ENCODE assay signal across 21 cellular contexts in the genomic region with DNA sequence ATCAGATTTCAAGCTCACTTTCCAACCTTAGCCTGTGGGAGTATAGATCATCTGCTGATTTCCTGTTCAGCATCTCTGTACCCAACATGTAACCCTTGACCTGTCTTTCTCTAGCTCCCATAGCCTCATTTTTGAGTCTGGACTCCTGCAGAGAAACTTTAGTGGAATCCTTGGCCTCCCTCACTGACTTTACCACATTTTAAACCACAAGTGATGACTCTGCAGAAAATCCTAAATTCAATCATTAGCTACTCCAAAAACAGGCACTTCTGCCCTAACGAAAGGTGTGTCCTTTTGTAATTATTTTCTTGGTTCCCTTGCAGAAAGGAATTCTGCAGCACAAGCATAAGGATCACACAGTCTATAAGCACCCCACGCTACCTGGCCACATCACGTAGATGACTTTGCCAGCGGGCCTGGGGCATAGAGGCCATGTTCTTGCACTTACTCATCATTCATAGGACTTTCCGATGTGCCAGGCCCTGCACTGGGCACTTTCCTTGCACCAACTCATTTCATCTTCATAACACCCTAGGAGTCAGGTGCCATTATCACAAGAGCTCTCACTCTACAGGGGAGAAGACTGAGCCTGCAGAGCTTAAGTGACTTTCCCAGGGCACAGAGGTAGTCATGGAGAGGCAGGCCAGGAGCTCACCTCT. TPM values are rescaled to one million over a fixed set of nuclear protein-coding genes. Genes with fewer than 3 reads are reported as not detected.
DNase-seq lines count a peak whose midpoint lies in the region; FAIRE-seq and TF ChIP-seq lines count a peak whose summit lies in the region.
"Had no signal": no experiment of that assay in that cellular context is flagged by ENCODE, and none has a peak within 500 bp of the region (broad histone marks: within the 10 kb centered on the region; RNA-seq: fewer than 3 reads in every experiment).

No MANE protein-coding gene starts in this region.

- H3K14ac ChIP-seq in H1 (ENCODE audit: insufficient read length) = no peak overlapping the region

- no peaks in the 10 kb centered on the region for H3K79me1 ChIP-seq in H1 (ENCODE audit: low read depth, low read length)

- BruUV-seq in PC-9 (replicated peaks; lab: Mats Ljungman, UMichigan) = no TSS peak

- no peak for TF ChIP-seq EP300 in H1 (IDR thresholded peaks at IDR 0.05; ENCODE audit: borderline replicate concordance in 1 of 2, low read depth in 2 of 2, low read length in 2 of 2)

- H3K56ac ChIP-seq in H1 (replicated peaks; ENCODE audit: insufficient read length, low read depth, low read length) = no peak overlapping the region

- H3K23ac ChIP-seq in H1 (ENCODE audit: insufficient read length) = no peak overlapping the region

- H3F3A ChIP-seq in smooth muscle cell (ENCODE audit: low read depth) = peaks cover 7% of the 10 kb centered on the region
- no peaks in the 10 kb centered on the region for H3F3A ChIP-seq in PC-9 (ENCODE audit: insufficient read depth, low read depth)

- H3K4me2 ChIP-seq in H1 (ENCODE audit: insufficient read depth in 1 of 2, low read depth in 2 of 2, low read length in 2 of 2) (no peak overlapping the region), smooth muscle cell (peak overlapping the region; percentile 15), PC-9 (no peak overlapping the region)

- H3K4me1 ChIP-seq in H1 (replicated peaks in 1 of 4; ENCODE audit: control insufficient read depth in 3 of 4, insufficient read depth in 4 of 4, low read length in 3 of 4) (no peaks in the 10 kb centered on the region), smooth muscle cell (ENCODE audit: low read depth) (peaks cover 13% of the 10 kb centered on the region), PC-9 (replicated peaks; ENCODE audit: insufficient read depth) (no peaks in the 10 kb centered on the region)
- H3K4me1 ChIP-seq: parathyroid adenoma, SJSA1 had no signal

- FAIRE-seq in H1 (lab: Jason Lieb, UNC) = no peak
- FAIRE-seq: HTR-8/SVneo had no signal

- no peak overlapping the region for H3K4ac ChIP-seq in H1 (replicated peaks; ENCODE audit: insufficient read length, low read depth, low read length)

- no peak for TF ChIP-seq RAD21 in H1 (IDR thresholded peaks at IDR 0.05 in 1 of 2, conservative IDR thresholded peaks at IDR 0.05 in 1 of 2; ENCODE audit: low read depth in 2 of 2, low read length in 2 of 2)

- H3K23me2 ChIP-seq in H1 (ENCODE audit: low read depth, low read length) = no peaks in the 10 kb centered on the region

- H3K27me3 ChIP-seq in H1 (replicated peaks in 1 of 4; ENCODE audit: control insufficient read depth in 3 of 4, extremely low read depth in 1 of 4, insufficient read depth in 3 of 4, low read length in 3 of 4) (no peaks in the 10 kb centered on the region), smooth muscle cell (ENCODE audit: low read depth) (peaks cover 6% of the 10 kb centered on the region), PC-9 (ENCODE audit: insufficient read depth, low read depth) (peaks cover 9% of the 10 kb centered on the region; the same call in 1 of the 2 replicates)
- H3K27me3 ChIP-seq: brain microvascular endothelial cell, tibial nerve had no signal

- H3K79me2 ChIP-seq in H1 (ENCODE audit: control insufficient read depth in 1 of 2, insufficient read depth in 2 of 2, low read length in 2 of 2) (no peaks in the 10 kb centered on the region), smooth muscle cell (ENCODE audit: low read depth) (no peaks in the 10 kb centered on the region), PC-9 (ENCODE audit: low read depth) (no peaks in the 10 kb centered on the region)
- H3K79me2 ChIP-seq: parathyroid adenoma had no signal

- no peak overlapping the region for H3K9ac ChIP-seq in H1 (replicated peaks in 1 of 4; ENCODE audit: extremely low read depth in 1 of 4, low read depth in 3 of 4, low read length in 3 of 4)
- no peak overlapping the region for H3K9ac ChIP-seq in smooth muscle cell (ENCODE audit: low read depth)
- H3K9ac ChIP-seq: parathyroid adenoma had no signal

- H2BK15ac ChIP-seq in H1 (ENCODE audit: low read length) = 0 out of 2 replicates have a peak overlapping the region, but pooled peaks have one; percentile 36

- H4K20me1 ChIP-seq in H1 (replicated peaks in 1 of 2; ENCODE audit: control insufficient read depth in 1 of 2, insufficient read depth in 2 of 2, low read length in 2 of 2) (no peaks in the 10 kb centered on the region), smooth muscle cell (ENCODE audit: low read depth) (no peaks in the 10 kb centered on the region), PC-9 (ENCODE audit: insufficient read depth) (no peaks in the 10 kb centered on the region)

- H3K9me2 ChIP-seq in PC-9 (ENCODE audit: insufficient read depth) = no peaks in the 10 kb centered on the region

- no peak overlapping the region for H4K8ac ChIP-seq in H1 (ENCODE audit: extremely low read depth, insufficient read depth, low read length)

- H2AFZ ChIP-seq in H1 (ENCODE audit: low read length) (no peak overlapping the region), smooth muscle cell (ENCODE audit: low read depth) (no peak overlapping the region), PC-9 (no peak overlapping the region)
- H2AFZ ChIP-seq: parathyroid adenoma had no signal

- no peak overlapping the region for H3K27ac ChIP-seq in H1 (ENCODE audit: low read depth, low read length)
- H3K27ac ChIP-seq in smooth muscle cell (ENCODE audit: low read depth) = peak overlapping the region; percentile 68
- H3K27ac ChIP-seq in PC-9 = no peak overlapping the region
- H3K27ac ChIP-seq: brain microvascular endothelial cell, parathyroid adenoma, SJSA1 had no signal

- 89% methylated on average over 5 of the region's 5 CpGs; no CpG with 5 or more reads in 1 of the 2 experiments for WGBS in H1 (ENCODE audit: extremely low coverage in 1 of 2, insufficient coverage in 1 of 2, insufficient read length in 1 of 2, insufficient replicate concordance in 2 of 2, low coverage in 1 of 2, low lambda C conversion rate in 2 of 2, missing lambda C conversion rate in 1 of 2), 2 experiments
- WGBS in smooth muscle cell (ENCODE audit: low lambda C conversion rate) = 80% methylated on average over 5 of the region's 5 CpGs

- TF ChIP-seq POLR2A in H1 (IDR thresholded peaks at IDR 0.05; ENCODE audit: control extremely low read depth in 1 of 2, low read depth in 2 of 2, low read length in 2 of 2) = no peak

- no peak overlapping the region for H2BK12ac ChIP-seq in H1 (ENCODE audit: low read depth, low read length)

- TF ChIP-seq CTCF in H1 (IDR thresholded peaks at IDR 0.05; ENCODE audit: control extremely low read depth in 1 of 3, insufficient read depth in 1 of 3, low read depth in 1 of 3, low read length in 3 of 3) (no peak), smooth muscle cell (IDR thresholded peaks at IDR 0.05; ENCODE audit: borderline replicate concordance, insufficient read depth, poor library complexity, severe bottlenecking) (no peak), PC-9 (conservative IDR thresholded peaks at IDR 0.05) (no peak)

- intact Hi-C loops in PC-9 (cut with micrococcal nuclease; ENCODE audit: unreplicated experiment) = no loop called here

- no peak overlapping the region for H2AK5ac ChIP-seq in H1 (ENCODE audit: low read depth, low read length)

- POLR2A ChIA-PET in H1 (lab: Charles Lee; ENCODE audit: partially characterized antibody) = no interaction called here
- POLR2A ChIA-PET in PC-9 (lab: Charles Lee; ENCODE audit: unreplicated experiment) = no interaction called here

- H2BK120ac ChIP-seq in H1 (replicated peaks; ENCODE audit: low read depth, low read length) = no peak overlapping the region

- no peak overlapping the region for H3K18ac ChIP-seq in H1 (ENCODE audit: extremely low read depth, low read length)

- H3K36me3 ChIP-seq in H1 (ENCODE audit: control insufficient read depth in 2 of 4, insufficient read depth in 4 of 4, low read length in 3 of 4) = no peaks in the 10 kb centered on the region
- no peaks in the 10 kb centered on the region for H3K36me3 ChIP-seq in smooth muscle cell (ENCODE audit: low read depth)
- no peaks in the 10 kb centered on the region for H3K36me3 ChIP-seq in PC-9 (ENCODE audit: low read depth)
- H3K36me3 ChIP-seq: brain microvascular endothelial cell, SJSA1, tibial nerve had no signal

- H4K91ac ChIP-seq in H1 (replicated peaks; ENCODE audit: insufficient read length, low read length) = no peak overlapping the region

- H2BK20ac ChIP-seq in H1 (ENCODE audit: low read length) = no peak overlapping the region

- CTCF ChIA-PET in H1 (lab: Charles Lee; ENCODE audit: partially characterized antibody) (interaction anchor here (0.7 to 9.3 kb wide), 16 partner anchors 16 to 657 kb away, joined by 3 to 60 read pairs (median 4); a partner anchor contains a TSS), PC-9 (lab: Charles Lee) (no interaction called here)

- H2BK5ac ChIP-seq in H1 (ENCODE audit: low read depth, low read length) = no peak overlapping the region

- no peak overlapping the region for H3K4me3 ChIP-seq in H1 (ENCODE audit: extremely low read depth in 1 of 4, insufficient read depth in 2 of 4, low read depth in 3 of 4, low read length in 4 of 4)
- H3K4me3 ChIP-seq in smooth muscle cell = no peak overlapping the region
- no peak overlapping the region for H3K4me3 ChIP-seq in PC-9
- H3K4me3 ChIP-seq: lung, SJSA1, tibial nerve had no signal

- peak; percentile 42 for DNase-seq in H4 (ENCODE audit: low spot score)
- peak; percentile 34 for DNase-seq in RPMI8226
- peak in 1 of 2 experiments; percentile 26 for DNase-seq in H1 (ENCODE audit: low read depth in 1 of 2, low spot score in 2 of 2)
- no peak for DNase-seq in smooth muscle cell (lab: John Stamatoyannopoulos, UW; ENCODE audit: unreplicated experiment)
- no peak for DNase-seq in DMS53 (lab: John Stamatoyannopoulos, UW)
- no peak for DNase-seq in PC-9
- no peak for DNase-seq in SW480 (ENCODE audit: low spot score)
- DNase-seq: activated CD4-positive, alpha-beta T cell treated with anti-CD3 and anti-CD28 coated beads, Interleukin-2, amount 10 ng/mL, durations not matched to agents 7 days and 5 days; activated naive CD4-positive, alpha-beta T cell treated with anti-CD3 and anti-CD28 coated beads for 36 hours; brain microvascular endothelial cell; erythroblast; naive thymus-derived CD4-positive, alpha-beta T cell; NCI-H1694; NCI-H446 had no signal

- H4K5ac ChIP-seq in H1 (ENCODE audit: insufficient read length, low read depth, low read length) = no peak overlapping the region

- no peaks in the 10 kb centered on the region for H3K9me3 ChIP-seq in H1 (ENCODE audit: insufficient read depth in 2 of 2, low read depth in 1 of 2, low read length in 1 of 2)
- no peaks in the 10 kb centered on the region for H3K9me3 ChIP-seq in smooth muscle cell (replicated peaks; ENCODE audit: low read depth)
- H3K9me3 ChIP-seq in PC-9 (ENCODE audit: insufficient read depth, low read depth) = no peaks in the 10 kb centered on the region
- H3K9me3 ChIP-seq: SJSA1, tibial nerve had no signal

RNA-seq across cellular contexts. Expression of a gene that starts 57.2 kb away (rescaled TPM):
- total RNA-seq in H4 (2014; rRNA removed; shearing (Covaris generic)) = not detected in 2 replicates
- not detected in 2 replicates for total RNA-seq in H1 (2021; fragmentation: NEBNext Ultra II Directional; extraction: Animal tissue kit (Norgen Biotek cat#: 25700))
- polyA plus RNA-seq in H1 (2011; rRNA removed) (0.03 TPM in 1 of 2 replicates, not detected in the other), smooth muscle cell (not detected in 2 replicates)
- polyA plus RNA-seq in H1 (2011; cell fraction: cytosol; rRNA removed) = not detected
- not detected for polyA plus RNA-seq in H1 (2011; cell fraction: nucleus; rRNA removed)
- not detected in 4 replicates for polyA plus RNA-seq in H1 (2012, experiment 1 of 2)
- polyA plus RNA-seq in H1 (2012, experiment 2 of 2) = not detected
- 0.06 TPM for polyA plus RNA-seq in H1 (2013, experiment 1 of 2)
- 0.06 TPM for polyA plus RNA-seq in H1 (2013, experiment 2 of 2)
- not detected in 2 replicates for polyA minus RNA-seq in H1 (2011; rRNA and poly(A)+ RNA removed)
- polyA minus RNA-seq in H1 (2011; cell fraction: cytosol; rRNA and poly(A)+ RNA removed) = not detected
- polyA minus RNA-seq in H1 (2011; cell fraction: nucleus; rRNA and poly(A)+ RNA removed) = not detected
- total RNA-seq in smooth muscle cell (not detected in 2 replicates), PC-9 (2021) (not detected in 2 replicates)
- total RNA-seq: activated CD4-positive, alpha-beta T cell treated with anti-CD3 and anti-CD28 coated beads, Interleukin-2, amount 10 ng/mL, durations not matched to agents 7 days and 5 days; activated naive CD4-positive, alpha-beta T cell treated with anti-CD3 and anti-CD28 coated beads for 36 hours; dermis microvascular lymphatic vessel endothelial cell; lung; naive thymus-derived CD4-positive, alpha-beta T cell; SJSA1; tibial nerve had no signal
- polyA plus RNA-seq: CD14-positive monocyte; lung; naive thymus-derived CD4-positive, alpha-beta T cell had no signal

Comparison
In these comparisons a context has a peak if more than half of its experiments do, and no peak if none do; other contexts are left out.
1. DNase-seq: peak in H4 (single experiment) and RPMI8226 (single experiment); none in smooth muscle cell (single experiment), DMS53 (single experiment), PC-9 (0 of 2) and SW480 (single experiment).